8 cellular contexts compared by ENCODE assay signal in the genomic region with DNA sequence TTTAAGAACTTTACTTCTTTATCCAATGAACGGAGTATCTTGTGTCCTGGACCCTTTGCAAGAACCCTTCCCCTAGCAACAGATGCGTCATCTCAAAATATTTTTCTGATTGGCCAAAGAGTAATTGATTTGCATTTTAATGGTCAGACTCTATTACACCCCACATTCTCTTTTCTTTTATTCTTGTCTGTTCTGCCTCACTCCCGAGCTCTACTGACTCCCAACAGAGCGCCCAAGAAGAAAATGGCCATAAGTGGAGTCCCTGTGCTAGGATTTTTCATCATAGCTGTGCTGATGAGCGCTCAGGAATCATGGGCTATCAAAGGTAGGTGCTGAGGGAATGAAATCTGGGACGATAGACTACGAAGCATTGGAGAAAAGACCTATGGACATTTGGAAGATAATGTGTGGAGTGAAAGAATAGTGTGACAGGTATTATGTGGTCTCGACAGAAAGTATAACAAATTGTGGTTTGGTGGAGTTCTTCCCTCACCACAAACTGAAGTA. TPM values are rescaled to one million over a fixed set of nuclear protein-coding genes. Genes with fewer than 3 reads are reported as not detected.
DNase-seq lines count a peak whose midpoint lies in the region; ATAC-seq, FAIRE-seq and TF ChIP-seq lines count a peak whose summit lies in the region.

A gene (plus strand): TSS at position 180 of the 507 bp plus-strand sequence. CDS start 64 bp downstream, at position 244.

- no peaks in the 10 kb centered on the region for H3K36me3 ChIP-seq in H1 (ENCODE audit: control insufficient read depth in 2 of 4, insufficient read depth in 4 of 4, low read length in 3 of 4)

- no peak for TF ChIP-seq POLR2A in H1 (IDR thresholded peaks at IDR 0.05; ENCODE audit: control extremely low read depth in 1 of 2, low read depth in 2 of 2, low read length in 2 of 2)

- no peaks in the 10 kb centered on the region for H4K20me1 ChIP-seq in H1 (replicated peaks in 1 of 2; ENCODE audit: control insufficient read depth in 1 of 2, insufficient read depth in 2 of 2, low read length in 2 of 2)

- no peak within 1 kb of the TSS for H3K56ac ChIP-seq in H1 (replicated peaks; ENCODE audit: insufficient read length, low read depth, low read length)

- no peak within 1 kb of the TSS for H3K27ac ChIP-seq in H1 (ENCODE audit: low read depth, low read length)

- H4K91ac ChIP-seq in H1 (replicated peaks; ENCODE audit: insufficient read length, low read length) = no peak within 1 kb of the TSS

- H2BK20ac ChIP-seq in H1 (ENCODE audit: low read length) = no peak within 1 kb of the TSS

- H3K14ac ChIP-seq in H1 (ENCODE audit: insufficient read length) = no peak within 1 kb of the TSS

- H3K4me3 ChIP-seq in H1 (ENCODE audit: extremely low read depth in 1 of 4, insufficient read depth in 2 of 4, low read depth in 3 of 4, low read length in 4 of 4) = peak within 1 kb of the TSS in 2 of 4 experiments; percentile 22 to 50; a peak in 3 of 8 replicates

- CTCF ChIA-PET in H1 (lab: Charles Lee; ENCODE audit: partially characterized antibody) = interaction anchor here (0.6 to 1.5 kb wide), 6 partner anchors 26 to 446 kb away, joined by 3 to 6 read pairs (median 3); no protein-coding TSS in a partner anchor

- no peak within 1 kb of the TSS for H2BK15ac ChIP-seq in H1 (ENCODE audit: low read length)

- peak within 1 kb of the TSS; percentile 100 for H3K27ac Mint-ChIP-seq in memory B cell

- no peak within 1 kb of the TSS for H4K5ac ChIP-seq in H1 (ENCODE audit: insufficient read length, low read depth, low read length)

- no peaks in the 10 kb centered on the region for H3K27me3 Mint-ChIP-seq in memory B cell

- no peak within 1 kb of the TSS for H3K9ac ChIP-seq in H1 (replicated peaks in 1 of 4; ENCODE audit: extremely low read depth in 1 of 4, low read depth in 3 of 4, low read length in 3 of 4)

- no peak within 1 kb of the TSS for H2BK5ac ChIP-seq in H1 (ENCODE audit: low read depth, low read length)

- peaks cover 50% of the 10 kb centered on the region for H3K36me3 Mint-ChIP-seq in memory B cell

- TF ChIP-seq RAD21 in H1 (IDR thresholded peaks at IDR 0.05 in 1 of 2, conservative IDR thresholded peaks at IDR 0.05 in 1 of 2; ENCODE audit: low read depth in 2 of 2, low read length in 2 of 2) = no peak

- H3K18ac ChIP-seq in H1 (ENCODE audit: extremely low read depth, low read length) = no peak within 1 kb of the TSS

- peak within 1 kb of the TSS; percentile 100 for H2AFZ ChIP-seq in H1 (ENCODE audit: low read length)

- no peak within 1 kb of the TSS for H3K4ac ChIP-seq in H1 (replicated peaks; ENCODE audit: insufficient read length, low read depth, low read length)

- POLR2A ChIA-PET in H1 (lab: Charles Lee; ENCODE audit: partially characterized antibody) = no interaction called here

- no peak within 1 kb of the TSS for H2AK5ac ChIP-seq in H1 (ENCODE audit: low read depth, low read length)

- H4K8ac ChIP-seq in H1 (ENCODE audit: extremely low read depth, insufficient read depth, low read length) = no peak within 1 kb of the TSS

- no peaks in the 10 kb centered on the region for H3K79me2 ChIP-seq in H1 (ENCODE audit: control insufficient read depth in 1 of 2, insufficient read depth in 2 of 2, low read length in 2 of 2)

- 43% methylated on average over 8 of the region's 8 CpGs; no CpG with 5 or more reads in 1 of the 2 experiments for WGBS in H1 (ENCODE audit: extremely low coverage in 1 of 2, insufficient coverage in 1 of 2, insufficient read length in 1 of 2, insufficient replicate concordance in 2 of 2, low coverage in 1 of 2, low lambda C conversion rate in 2 of 2, missing lambda C conversion rate in 1 of 2), 2 experiments

- no peaks in the 10 kb centered on the region for H3K79me1 ChIP-seq in H1 (ENCODE audit: low read depth, low read length)

- peaks cover 0 to 2% (median 0%) of the 10 kb centered on the region in 4 experiments; a peak in 1 of 7 replicates for H3K4me1 ChIP-seq in H1 (replicated peaks in 1 of 4; ENCODE audit: control insufficient read depth in 3 of 4, insufficient read depth in 4 of 4, low read length in 3 of 4)

- ATAC-seq in GM21515 (IDR thresholded peaks at IDR 0.05; ENCODE audit: unreplicated experiment) = peak; percentile 63
- ATAC-seq in memory B cell (ENCODE audit: low read depth) = peak; percentile 70

- H3K4me1 Mint-ChIP-seq in memory B cell = peaks cover 59% of the 10 kb centered on the region

- no peak for TF ChIP-seq EP300 in H1 (IDR thresholded peaks at IDR 0.05; ENCODE audit: borderline replicate concordance in 1 of 2, low read depth in 2 of 2, low read length in 2 of 2)

- H3K9me3 Mint-ChIP-seq in memory B cell = peaks cover 6% of the 10 kb centered on the region

- H2BK12ac ChIP-seq in H1 (ENCODE audit: low read depth, low read length) = no peak within 1 kb of the TSS

- H3K9me3 ChIP-seq in H1 (ENCODE audit: insufficient read depth in 2 of 2, low read depth in 1 of 2, low read length in 1 of 2) = peaks cover 0 to 2% of the 10 kb centered on the region in 2 experiments; a peak in 1 of 4 replicates

- peak within 1 kb of the TSS; percentile 100 for H3K4me3 Mint-ChIP-seq in memory B cell

- H3K27me3 ChIP-seq in H1 (replicated peaks in 1 of 4; ENCODE audit: control insufficient read depth in 3 of 4, extremely low read depth in 1 of 4, insufficient read depth in 3 of 4, low read length in 3 of 4) = no peaks in the 10 kb centered on the region

- H2BK120ac ChIP-seq in H1 (replicated peaks; ENCODE audit: low read depth, low read length) = no peak within 1 kb of the TSS

- TF ChIP-seq CTCF in H1 (IDR thresholded peaks at IDR 0.05; ENCODE audit: control extremely low read depth in 1 of 3, insufficient read depth in 1 of 3, low read depth in 1 of 3, low read length in 3 of 3) = no peak

- FAIRE-seq in H1 (lab: Jason Lieb, UNC) = peak; percentile 77

- no peaks in the 10 kb centered on the region for H3K23me2 ChIP-seq in H1 (ENCODE audit: low read depth, low read length)

- H3K23ac ChIP-seq in H1 (ENCODE audit: insufficient read length) = no peak within 1 kb of the TSS

- H3K4me2 ChIP-seq in H1 (ENCODE audit: insufficient read depth in 1 of 2, low read depth in 2 of 2, low read length in 2 of 2) = peak within 1 kb of the TSS; percentile 64 to 65

- DNase-seq in NCI-H1436 (lab: John Stamatoyannopoulos, UW) (peak; percentile 23), NCI-H1436 treated with DMSO at 0.1 percent for 48 hours (lab: John Stamatoyannopoulos, UW) (no peak), HT1080 (ENCODE audit: low read depth) (peak; percentile 57), T-helper 22 cell (ENCODE audit: low read depth) (peak; percentile 4), H1 (ENCODE audit: low read depth in 1 of 2, low spot score in 2 of 2) (peak in 1 of 2 experiments; percentile 51), memory B cell (ENCODE audit: low spot score in 2 of 2) (peak; percentile 74 to 96), T1000 (lab: John Stamatoyannopoulos, UW) (no peak)

TF ChIP-seq in H1, 55 proteins besides CTCF, POLR2A, EP300 and RAD21:
- TF ChIP-seq TEAD4 (IDR thresholded peaks at IDR 0.05; ENCODE audit: low read depth, low read length) (no peak), CREB1 (IDR thresholded peaks at IDR 0.05) (peak; percentile 97), YY1 (IDR thresholded peaks at IDR 0.05; ENCODE audit: low read depth, low read length) (no peak), RFX5 (IDR thresholded peaks at IDR 0.05; ENCODE audit: borderline replicate concordance, low read depth, low read length) (peak; percentile 99), PHF8 (conservative IDR thresholded peaks at IDR 0.05; ENCODE audit: low read depth, low read length) (no peak), CHD2 (IDR thresholded peaks at IDR 0.05; ENCODE audit: low read length) (peak; percentile 63; the same call in 1 of the 2 replicates), SP1 (IDR thresholded peaks at IDR 0.05; ENCODE audit: low read depth, low read length) (peak; percentile 80; the same call in 1 of the 2 replicates)

RNA-seq across cellular contexts. Expression of the gene that starts here (rescaled TPM):
- total RNA-seq in HT1080 (2014; rRNA removed; shearing (Covaris generic)) = 0.33 and 0.61 TPM in 2 replicates
- 4.6 and 5.1 TPM in 2 replicates for polyA plus RNA-seq in HT1080 (2015; cell fraction: cytosol; rRNA removed)
- polyA plus RNA-seq in HT1080 (2015; cell fraction: nucleus; rRNA removed) = 6.3 and 8.3 TPM in 2 replicates
- total RNA-seq in H1 (2021; fragmentation: NEBNext Ultra II Directional; extraction: Animal tissue kit (Norgen Biotek cat#: 25700)) = 4.1 and 5.0 TPM in 2 replicates
- 4.2 and 6.2 TPM in 2 replicates for polyA plus RNA-seq in H1 (2011; rRNA removed)
- 5.8 TPM for polyA plus RNA-seq in H1 (2011; cell fraction: cytosol; rRNA removed)
- 2.6 TPM for polyA plus RNA-seq in H1 (2011; cell fraction: nucleus; rRNA removed)
- 3.7 to 6.1 TPM (median 4.7 TPM) in 4 replicates for polyA plus RNA-seq in H1 (2012, experiment 1 of 2)
- 2.2 TPM for polyA plus RNA-seq in H1 (2012, experiment 2 of 2)
- 6.9 TPM for polyA plus RNA-seq in H1 (2013, experiment 1 of 2)
- 7.5 TPM for polyA plus RNA-seq in H1 (2013, experiment 2 of 2)
- polyA minus RNA-seq in H1 (2011; rRNA and poly(A)+ RNA removed) = 5.6 and 6.1 TPM in 2 replicates
- 0.88 TPM for polyA minus RNA-seq in H1 (2011; cell fraction: cytosol; rRNA and poly(A)+ RNA removed)
- 1.3 TPM for polyA minus RNA-seq in H1 (2011; cell fraction: nucleus; rRNA and poly(A)+ RNA removed)

Comparison
In these comparisons a context has a peak if more than half of its experiments do, and no peak if none do; other contexts are left out.
1. DNase-seq: peak in NCI-H1436 (single experiment), HT1080 (single experiment), T-helper 22 cell (single experiment) and memory B cell (2 of 2); none in NCI-H1436 treated with DMSO at 0.1 percent for 48 hours (single experiment) and T1000 (single experiment).